8 cellular contexts compared by ENCODE assay signal in genomic region chr4:186104114-186104894, GRCh38. TPM values are rescaled to one million over a fixed set of nuclear protein-coding genes. Genes with fewer than 3 reads are reported as not detected.
DNase-seq lines count a peak whose midpoint lies in the region; ATAC-seq, FAIRE-seq and TF ChIP-seq lines count a peak whose summit lies in the region.

TSS of gene FAM149A (plus strand) at chr4:186104704.

- peak within 1 kb of the TSS; percentile 30 for H3K27ac ChIP-seq in duodenal mucosa (ENCODE audit: low read depth, low read length)

- peak within 1 kb of the TSS; percentile 62 to 74 for H3K9ac ChIP-seq in duodenal mucosa (ENCODE audit: low read depth in 1 of 2, low read length in 2 of 2)

- peaks cover 4 to 19% of the 10 kb centered on the region in 2 donors for H3K4me1 ChIP-seq in duodenal mucosa (ENCODE audit: control insufficient read depth in 1 of 2, insufficient read depth in 2 of 2, low read length in 2 of 2)

- peak within 1 kb of the TSS; percentile 64 to 72 for H3K4me3 ChIP-seq in duodenal mucosa (ENCODE audit: low read depth in 1 of 2, low read length in 2 of 2)

- H3K27me3 ChIP-seq in duodenal mucosa (ENCODE audit: control insufficient read depth in 1 of 2, insufficient read depth in 2 of 2, low read length in 2 of 2) = peaks cover 0 to 6% of the 10 kb centered on the region in 2 donors

- peak; percentile 80 for ATAC-seq in GM19397 (IDR thresholded peaks at IDR 0.05; ENCODE audit: unreplicated experiment)

- no peaks in the 10 kb centered on the region for H3K36me3 ChIP-seq in duodenal mucosa (ENCODE audit: control insufficient read depth in 1 of 2, insufficient read depth in 2 of 2, low read length in 2 of 2)

- no peak for FAIRE-seq in D721Med (lab: Jason Lieb, UNC)

- TF ChIP-seq CTCF in D721Med (IDR thresholded peaks at IDR 0.05; ENCODE audit: insufficient read depth, missing control alignments) = no peak

- H3K9me3 ChIP-seq in duodenal mucosa (ENCODE audit: control insufficient read depth in 1 of 2, low read length in 2 of 2) = no peaks in the 10 kb centered on the region

- DNase-seq in AG20443 (ENCODE audit: low spot score) (peak; percentile 37), HK-2 (ENCODE audit: unreplicated experiment) (peak; percentile 73), mesenteric fat pad (ENCODE audit: low spot score) (no peak), D721Med (ENCODE audit: insufficient read length, low spot score) (no peak)
- peak; percentile 40 for DNase-seq in activated CD4-positive, CD25-positive, alpha-beta regulatory T cell treated with anti-CD3 and anti-CD28 coated beads, Interleukin-2, amount 50 U/mL, for 72 hours
- DNase-seq in stimulated activated CD8-positive, alpha-beta memory T cell treated with anti-CD3 and anti-CD28 coated beads, Interleukin-15, amount 100 ng/mL, for 24 hours (ENCODE audit: low read depth) = peak; percentile 20

RNA-seq across cellular contexts. Expression of gene FAM149A, which starts in this region (rescaled TPM):
- 10.1 TPM for total RNA-seq in mesenteric fat pad

Comparison
In these comparisons a context has a peak if more than half of its experiments do, and no peak if none do; other contexts are left out.
1. DNase-seq: peak in AG20443 (single experiment), HK-2 (single experiment), activated CD4-positive, CD25-positive, alpha-beta regulatory T cell treated with anti-CD3 and anti-CD28 coated beads, Interleukin-2, amount 50 U/mL, for 72 hours (single experiment) and stimulated activated CD8-positive, alpha-beta memory T cell treated with anti-CD3 and anti-CD28 coated beads, Interleukin-15, amount 100 ng/mL, for 24 hours (single experiment); none in mesenteric fat pad (single experiment) and D721Med (single experiment).